8 cellular contexts compared by ENCODE assay signal in genomic region chr3:72482589-72483249, GRCh38. TPM values are rescaled to one million over a fixed set of nuclear protein-coding genes. Genes with fewer than 3 reads are reported as not detected.
DNase-seq lines count a peak whose midpoint lies in the region; ATAC-seq and TF ChIP-seq lines count a peak whose summit lies in the region.

No MANE protein-coding gene starts in this region.

- H2BK12ac ChIP-seq in H9 (ENCODE audit: insufficient read length, low read depth, low read length) = no peak overlapping the region

- H4K5ac ChIP-seq in H9 (ENCODE audit: insufficient read length, low read depth, low read length) = no peak overlapping the region

- H3K9ac ChIP-seq in H9 (ENCODE audit: extremely low read depth, insufficient read length, low read length) = no peak overlapping the region

- no peaks in the 10 kb centered on the region for H3K23me2 ChIP-seq in H9 (ENCODE audit: insufficient read length, low read depth, low read length, poor library complexity, severe bottlenecking)

- WGBS in H9 (ENCODE audit: extremely low coverage, insufficient read length, low lambda C conversion rate) = no CpG with 5 or more reads among the region's 12 CpGs

- no peak overlapping the region for H3K23ac ChIP-seq in H9 (ENCODE audit: insufficient read length, low read depth, low read length)

- no peak overlapping the region for H2AK5ac ChIP-seq in H9 (ENCODE audit: insufficient read length, low read length)

- H3K56ac ChIP-seq in H9 (ENCODE audit: insufficient read length, low read depth, low read length) = no peak overlapping the region

- no peaks in the 10 kb centered on the region for H3K27me3 ChIP-seq in H9 (ENCODE audit: insufficient read depth, low read length)

- in situ Hi-C loops in GM13976 (cut with MboI; ENCODE audit: low sequenced_read_pairs, unreplicated experiment) = no loop called here

- peaks cover 3% of the 10 kb centered on the region for H3K9me3 Mint-ChIP-seq in mesothelial cell of epicardium
- H3K9me3 Mint-ChIP-seq in H9 = no peaks in the 10 kb centered on the region; a peak in 1 of 5 replicates

- H3K18ac ChIP-seq in H9 (ENCODE audit: insufficient read length, low read depth, low read length) = no peak overlapping the region

- no peaks in the 10 kb centered on the region for H3K79me2 ChIP-seq in H9 (ENCODE audit: insufficient read depth, low read length)

- ATAC-seq in GM21423 (IDR thresholded peaks at IDR 0.05; ENCODE audit: unreplicated experiment) = no peak

- peak overlapping the region; percentile 40 for H3K4me3 Mint-ChIP-seq in mesothelial cell of epicardium
- no peak overlapping the region for H3K4me3 Mint-ChIP-seq in H9

- no peak overlapping the region for H4K91ac ChIP-seq in H9 (ENCODE audit: insufficient read length, low read depth, low read length)

- no peak overlapping the region for H2BK5ac ChIP-seq in H9 (ENCODE audit: insufficient read length, low read length)

- peaks cover 10% of the 10 kb centered on the region; the same call in 1 of the 2 replicates for H3K4me1 ChIP-seq in H9 (ENCODE audit: insufficient read depth, low read length)

- no peak overlapping the region for H3K4me2 ChIP-seq in H9 (ENCODE audit: insufficient read depth, insufficient read length, low read length)

- H3K27ac ChIP-seq in H9 (ENCODE audit: insufficient read length, low read depth, low read length) = no peak overlapping the region

- no peaks in the 10 kb centered on the region for H3K79me1 ChIP-seq in H9 (ENCODE audit: insufficient read depth, low read depth, low read length, poor library complexity, severe bottlenecking)

- no peak overlapping the region for H2AFZ ChIP-seq in H9 (ENCODE audit: low read length)

- H2BK120ac ChIP-seq in H9 (ENCODE audit: low read depth, low read length, poor library complexity, severe bottlenecking) = no peak overlapping the region

- H3K36me3 Mint-ChIP-seq in mesothelial cell of epicardium (no peaks in the 10 kb centered on the region), H9 (ENCODE audit: insufficient read depth in 1 of 3, low read depth in 3 of 3) (no peaks in the 10 kb centered on the region)

- H4K8ac ChIP-seq in H9 (replicated peaks; ENCODE audit: insufficient read length, low read depth, low read length) = no peak overlapping the region

- no peak overlapping the region for H2BK20ac ChIP-seq in H9 (ENCODE audit: low read depth, low read length, poor library complexity, severe bottlenecking)

- no peaks in the 10 kb centered on the region for H3K9me3 ChIP-seq in H9 (ENCODE audit: control insufficient read depth, low read depth, low read length)

- TF ChIP-seq CTCF in GM13976 (IDR thresholded peaks at IDR 0.05; ENCODE audit: borderline replicate concordance, control extremely low read depth, extremely low read depth, insufficient read depth, missing control alignments) (no peak), mesothelial cell of epicardium (IDR thresholded peaks at IDR 0.05; ENCODE audit: unreplicated experiment) (no peak), H9 (conservative IDR thresholded peaks at IDR 0.05) (no peak)

- peak overlapping the region; percentile 17 for H3K27ac Mint-ChIP-seq in mesothelial cell of epicardium
- peak overlapping the region in 1 of 3 experiments; percentile 13; a peak in 3 of 7 replicates for H3K27ac Mint-ChIP-seq in H9

- H3K27me3 Mint-ChIP-seq in mesothelial cell of epicardium (ENCODE audit: low read depth) = no peaks in the 10 kb centered on the region
- peaks cover 8% of the 10 kb centered on the region for H3K27me3 Mint-ChIP-seq in H9 (ENCODE audit: low read depth)

- H4K20me1 ChIP-seq in H9 (ENCODE audit: control insufficient read depth, insufficient read depth, insufficient read length) = no peaks in the 10 kb centered on the region

- H3K4me1 Mint-ChIP-seq in mesothelial cell of epicardium (peaks cover 21% of the 10 kb centered on the region), H9 (peaks cover 21% of the 10 kb centered on the region in 2 experiments)

- DNase-seq in GM13976 (ENCODE audit: low spot score) = peak; percentile 63
- DNase-seq in HPDE6-E6E7 (ENCODE audit: extremely low spot score) = peak; percentile 33
- peak; percentile 77 to 83 for DNase-seq in activated CD4-positive, alpha-beta T cell treated with anti-CD3 and anti-CD28 coated beads for 24 hours (ENCODE audit: low read depth in 2 of 2)
- peak; percentile 43 for DNase-seq in dedifferentiated amniotic fluid mesenchymal stem cell (ENCODE audit: extremely low spot score)
- no peak for DNase-seq in mesothelial cell of epicardium (ENCODE audit: low spot score in 2 of 2, unreplicated experiment in 2 of 2)
- peak; percentile 50 to 63 for DNase-seq in stimulated activated CD8-positive, alpha-beta memory T cell treated with anti-CD3 and anti-CD28 coated beads, Interleukin-4, amount 100 ng/mL, for 4 hours (ENCODE audit: low read depth in 2 of 2, low spot score in 1 of 2)
- no peak for DNase-seq in H9

- H3K4ac ChIP-seq in H9 (ENCODE audit: low read depth, low read length) = no peak overlapping the region

- H2BK15ac ChIP-seq in H9 (ENCODE audit: low read depth, low read length) = no peak overlapping the region

- no peak overlapping the region for H3T11ph ChIP-seq in H9 (ENCODE audit: low read length)

- no peak overlapping the region for H3K14ac ChIP-seq in H9 (ENCODE audit: insufficient read depth, low read length)

RNA-seq across cellular contexts. Expression of gene RYBP, which starts 36.3 kb away (rescaled TPM):
- 27.5 to 28.4 TPM (median 27.8 TPM) in 3 replicates for total RNA-seq in mesothelial cell of epicardium
- 18.8 and 19.7 TPM in 2 replicates for total RNA-seq in H9 (2021)

Comparison
In these comparisons a context has a peak if more than half of its experiments do, and no peak if none do; other contexts are left out.
1. DNase-seq: peak in GM13976 (single experiment), HPDE6-E6E7 (single experiment), activated CD4-positive, alpha-beta T cell treated with anti-CD3 and anti-CD28 coated beads for 24 hours (2 of 2), dedifferentiated amniotic fluid mesenchymal stem cell (single experiment) and stimulated activated CD8-positive, alpha-beta memory T cell treated with anti-CD3 and anti-CD28 coated beads, Interleukin-4, amount 100 ng/mL, for 4 hours (2 of 2); none in mesothelial cell of epicardium (0 of 2) and H9 (single experiment).